In the genomic region with DNA sequence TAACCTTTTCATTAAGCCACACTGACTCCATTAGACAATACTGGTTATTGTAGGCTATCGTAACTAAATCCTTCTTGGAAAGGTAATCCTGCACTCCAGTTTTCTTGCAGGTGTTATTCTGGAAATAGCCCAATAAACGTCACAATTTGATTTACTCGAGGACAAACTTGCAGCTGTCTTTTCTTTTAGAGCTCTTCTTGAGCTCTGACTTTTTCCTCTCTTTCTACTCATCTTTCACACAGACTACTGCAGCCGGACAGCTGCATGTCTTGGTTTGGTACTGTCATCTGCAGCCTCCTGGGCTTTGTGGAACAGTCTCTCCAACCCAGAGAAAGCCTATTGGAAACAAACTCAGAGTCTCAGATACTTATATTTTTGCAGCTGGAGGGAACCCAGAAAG, we compare ENCODE assay signal across 19 cellular contexts. TPM values are rescaled to one million over a fixed set of nuclear protein-coding genes. Genes with fewer than 3 reads are reported as not detected.
"Had no signal": no experiment of that assay in that cellular context is flagged by ENCODE, and none has a peak within 500 bp of the region (broad histone marks: within the 10 kb centered on the region; RNA-seq: fewer than 3 reads in every experiment).

No MANE protein-coding gene starts in this region.

- H3K36me3 Mint-ChIP-seq: activated CD4-positive, alpha-beta memory T cell treated with anti-CD3 and anti-CD28 coated beads for 36 hours; activated naive CD8-positive, alpha-beta T cell treated with anti-CD3 and anti-CD28 coated beads, Interleukin-2, amount 10 ng/mL, durations not matched to agents 7 days and 5 days; naive thymus-derived CD4-positive, alpha-beta T cell; stimulated activated memory B cell treated with anti-CD40 and anti-IgM and Interleukin-4, amounts not matched to agents 10 μg/mL and 1 μg/mL and 100 μg/mL, for 72 hours had no signal

- H3K27ac ChIP-seq: breast epithelium, dorsolateral prefrontal cortex, lower lobe of right lung, tibial artery, uterus had no signal

- H3K27me3 Mint-ChIP-seq: stimulated activated memory B cell treated with anti-CD40 and anti-IgM and Interleukin-4, amounts not matched to agents 10 μg/mL and 1 μg/mL and 100 μg/mL, for 72 hours had no signal

- H3K9me3 Mint-ChIP-seq: activated CD4-positive, alpha-beta memory T cell treated with anti-CD3 and anti-CD28 coated beads for 36 hours; activated naive CD8-positive, alpha-beta T cell treated with anti-CD3 and anti-CD28 coated beads, Interleukin-2, amount 10 ng/mL, durations not matched to agents 7 days and 5 days; activated T-cell treated with anti-CD3 and anti-CD28 coated beads, Interleukin-2, amount 50 U/mL, for 4 hours; naive thymus-derived CD4-positive, alpha-beta T cell; stimulated activated memory B cell treated with anti-CD40 and anti-IgM and Interleukin-4, amounts not matched to agents 10 μg/mL and 1 μg/mL and 100 μg/mL, for 72 hours had no signal

- ATAC-seq: activated T-cell treated with anti-CD3 and anti-CD28 coated beads, Interleukin-2, amount 50 U/mL, for 4 hours; esophagus mucosa; lower lobe of right lung; naive thymus-derived CD4-positive, alpha-beta T cell; right cardiac atrium; stimulated activated memory B cell treated with anti-CD40 and anti-IgM and Interleukin-4, amounts not matched to agents 10 μg/mL and 1 μg/mL and 100 μg/mL, for 72 hours had no signal

- H3K36me3 ChIP-seq: breast epithelium, lower lobe of right lung, tibial artery, uterus had no signal

- H3K27ac Mint-ChIP-seq: activated CD4-positive, alpha-beta memory T cell treated with anti-CD3 and anti-CD28 coated beads for 36 hours; activated naive CD8-positive, alpha-beta T cell treated with anti-CD3 and anti-CD28 coated beads, Interleukin-2, amount 10 ng/mL, durations not matched to agents 7 days and 5 days; naive thymus-derived CD4-positive, alpha-beta T cell; stimulated activated memory B cell treated with anti-CD40 and anti-IgM and Interleukin-4, amounts not matched to agents 10 μg/mL and 1 μg/mL and 100 μg/mL, for 72 hours had no signal

- H3K4me3 Mint-ChIP-seq: activated CD4-positive, alpha-beta memory T cell treated with anti-CD3 and anti-CD28 coated beads for 36 hours; activated naive CD8-positive, alpha-beta T cell treated with anti-CD3 and anti-CD28 coated beads, Interleukin-2, amount 10 ng/mL, durations not matched to agents 7 days and 5 days; activated T-cell treated with anti-CD3 and anti-CD28 coated beads, Interleukin-2, amount 50 U/mL, for 4 hours; naive thymus-derived CD4-positive, alpha-beta T cell; stimulated activated memory B cell treated with anti-CD40 and anti-IgM and Interleukin-4, amounts not matched to agents 10 μg/mL and 1 μg/mL and 100 μg/mL, for 72 hours had no signal

- H3K27me3 ChIP-seq: breast epithelium, dorsolateral prefrontal cortex, uterus had no signal

- H3K9me3 ChIP-seq: breast epithelium, lower lobe of right lung, tibial artery, uterus had no signal

- DNase-seq: activated CD4-positive, alpha-beta T cell treated with anti-CD3 and anti-CD28 coated beads for 1 hour; activated gamma-delta T cell; activated naive CD8-positive, alpha-beta T cell treated with anti-CD3 and anti-CD28 coated beads, Interleukin-2, amount 10 ng/mL, durations not matched to agents 7 days and 5 days; activated T-cell treated with anti-CD3 and anti-CD28 coated beads, Interleukin-2, amount 50 U/mL, for 4 hours; anterior cingulate cortex; dorsolateral prefrontal cortex; hypothalamus; lower lobe of right lung; midbrain; naive thymus-derived CD4-positive, alpha-beta T cell; right cardiac atrium; tibial artery; uterus had no signal

- H3K4me1 ChIP-seq: breast epithelium, tibial artery, uterus had no signal

- H3K4me3 ChIP-seq: breast epithelium, dorsolateral prefrontal cortex, lower lobe of right lung, tibial artery, uterus had no signal

RNA-seq across cellular contexts. Expression of a gene that starts 23.0 kb away (rescaled TPM):
- total RNA-seq: activated CD4-positive, alpha-beta memory T cell treated with anti-CD3 and anti-CD28 coated beads for 36 hours; activated naive CD8-positive, alpha-beta T cell treated with anti-CD3 and anti-CD28 coated beads, Interleukin-2, amount 10 ng/mL, durations not matched to agents 7 days and 5 days; activated T-cell treated with anti-CD3 and anti-CD28 coated beads, Interleukin-2, amount 50 U/mL, for 4 hours; breast epithelium; cerebellum; dorsolateral prefrontal cortex; esophagus mucosa; lower lobe of right lung; naive thymus-derived CD4-positive, alpha-beta T cell; posterior vena cava; right cardiac atrium; uterus had no signal
